ENCODE assay signal across 19 cellular contexts in genomic region chr20:57031867-57032355, GRCh38.
"Had no signal": no experiment of that assay in that cellular context is flagged by ENCODE, and none has a peak within 500 bp of the region (broad histone marks: within the 10 kb centered on the region; RNA-seq: fewer than 3 reads in every experiment).

No MANE protein-coding gene starts in this region.

- FAIRE-seq: endothelial cell of umbilical vein, frontal cortex, kidney had no signal

- DNase-seq: activated CD4-positive, alpha-beta T cell treated with anti-CD3 and anti-CD28 coated beads for 1 hour; activated CD4-positive, alpha-beta T cell treated with anti-CD3 and anti-CD28 coated beads, Interleukin-2, amount 50 U/mL, for 48 hours; activated gamma-delta T cell treated with Interleukin-2 at 50 U/mL for 16 hours; activated naive CD8-positive, alpha-beta T cell treated with anti-CD3 and anti-CD28 coated beads for 36 hours; activated T-cell treated with anti-CD3 and anti-CD28 coated beads, Interleukin-2, amount 50 U/mL, for 4 hours; effector CD4-positive, alpha-beta T cell; kidney; left ventricle myocardium inferior; retina; stimulated activated CD4-positive, alpha-beta T cell treated with anti-CD3 and anti-CD28 coated beads, Interleukin-15, amount 100 ng/mL, for 24 hours; stimulated activated CD4-positive, alpha-beta T cell treated with anti-CD3 and anti-CD28 coated beads, Interleukin-4, amount 100 ng/mL, for 24 hours; stimulated activated naive CD8-positive, alpha-beta T cell treated with anti-CD3 and anti-CD28 coated beads, Interleukin-15, amount 100 ng/mL, for 72 hours; testis; uterus had no signal

- H2AFZ ChIP-seq: parathyroid adenoma had no signal

- H3K27me3 ChIP-seq: testis, uterus had no signal

- H3K9ac ChIP-seq: parathyroid adenoma had no signal

- H3K4me3 Mint-ChIP-seq: activated naive CD8-positive, alpha-beta T cell treated with anti-CD3 and anti-CD28 coated beads for 36 hours; activated T-cell treated with anti-CD3 and anti-CD28 coated beads, Interleukin-2, amount 50 U/mL, for 4 hours; memory B cell; neural crest cell; stimulated activated naive CD8-positive, alpha-beta T cell treated with anti-CD3 and anti-CD28 coated beads, Interleukin-15, amount 100 ng/mL, for 72 hours had no signal

- H3K27ac ChIP-seq: left ventricle myocardium inferior, parathyroid adenoma, testis, uterus had no signal

- H3K36me3 ChIP-seq: left ventricle myocardium inferior, uterus had no signal

- H3K4me3 ChIP-seq: left ventricle myocardium inferior, testis, uterus had no signal

- H3K27ac Mint-ChIP-seq: activated naive CD8-positive, alpha-beta T cell treated with anti-CD3 and anti-CD28 coated beads for 36 hours; memory B cell had no signal

- H3K4me1 Mint-ChIP-seq: activated naive CD8-positive, alpha-beta T cell treated with anti-CD3 and anti-CD28 coated beads for 36 hours; stimulated activated naive CD8-positive, alpha-beta T cell treated with anti-CD3 and anti-CD28 coated beads, Interleukin-15, amount 100 ng/mL, for 72 hours had no signal

- H3K9me3 ChIP-seq: testis, uterus had no signal

- H3K36me3 Mint-ChIP-seq: activated naive CD8-positive, alpha-beta T cell treated with anti-CD3 and anti-CD28 coated beads for 36 hours; memory B cell had no signal

- ATAC-seq: activated T-cell treated with anti-CD3 and anti-CD28 coated beads, Interleukin-2, amount 50 U/mL, for 4 hours; stimulated activated naive CD8-positive, alpha-beta T cell treated with anti-CD3 and anti-CD28 coated beads, Interleukin-15, amount 100 ng/mL, for 72 hours had no signal

- H3K4me1 ChIP-seq: left ventricle myocardium inferior, parathyroid adenoma, testis, uterus had no signal

- H3K79me2 ChIP-seq: parathyroid adenoma had no signal

- H3K9me3 Mint-ChIP-seq: activated naive CD8-positive, alpha-beta T cell treated with anti-CD3 and anti-CD28 coated beads for 36 hours; neural crest cell; stimulated activated naive CD8-positive, alpha-beta T cell treated with anti-CD3 and anti-CD28 coated beads, Interleukin-15, amount 100 ng/mL, for 72 hours had no signal
